ENCODE assay signal across 16 cellular contexts in the genomic region with DNA sequence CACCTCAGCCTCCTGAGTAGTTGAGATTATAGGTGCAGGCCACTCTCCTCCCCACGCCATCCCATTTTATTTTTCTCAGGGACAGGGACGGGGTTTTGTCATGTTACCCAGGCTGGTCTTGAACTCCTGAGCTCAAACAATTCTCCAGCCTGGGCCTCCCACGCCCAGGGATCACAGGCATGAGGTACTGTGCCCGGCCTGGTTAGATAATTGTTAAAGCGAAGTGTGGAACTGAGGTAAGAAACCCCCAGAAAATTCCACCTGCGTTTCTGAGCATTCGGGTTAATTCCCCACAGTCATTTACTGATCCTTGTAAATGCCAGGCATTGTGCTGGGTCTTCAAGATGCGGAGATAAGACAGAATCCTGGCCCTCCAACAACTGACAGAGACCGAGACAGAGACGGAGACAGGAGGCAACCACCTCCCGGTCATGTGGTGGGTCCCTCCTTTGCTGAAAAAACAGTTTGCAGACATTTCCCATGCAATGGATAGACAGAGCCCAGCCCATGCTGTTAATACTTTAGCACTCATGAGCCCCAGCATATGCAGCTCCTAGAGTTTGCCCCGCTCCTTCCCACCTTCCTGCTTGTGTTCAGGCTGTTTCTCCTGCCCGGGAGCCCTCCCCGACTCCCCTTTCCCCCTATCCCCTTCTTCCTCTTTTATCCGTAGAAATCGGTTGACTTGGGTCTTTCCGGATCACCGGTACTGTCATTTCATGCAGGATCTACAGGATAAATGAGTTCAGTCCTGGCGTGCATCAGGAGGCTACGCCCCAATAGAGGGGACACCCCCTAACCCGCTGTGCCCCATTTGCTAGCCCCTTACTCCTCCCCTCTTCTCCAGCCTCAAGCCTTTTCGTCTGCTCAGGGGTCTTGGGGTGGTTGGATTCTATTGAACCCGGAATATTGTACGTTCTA. TPM values are rescaled to one million over a fixed set of nuclear protein-coding genes. Genes with fewer than 3 reads are reported as not detected.
DNase-seq lines count a peak whose midpoint lies in the region; ATAC-seq and TF ChIP-seq lines count a peak whose summit lies in the region.
"Had no signal": no experiment of that assay in that cellular context is flagged by ENCODE, and none has a peak within 500 bp of the region (broad histone marks: within the 10 kb centered on the region; RNA-seq: fewer than 3 reads in every experiment).

No MANE protein-coding gene starts in this region.

- intact Hi-C loops in CD14-positive monocyte (cut with micrococcal nuclease) (loop anchor here (5.0 to 10.0 kb wide), 2 partner anchors 33 to 90 kb away; partner anchors contain the start of gene PUM2 (in 1 of the 2)), body of pancreas (cut with DNase I) (no loop called here)
- intact Hi-C loops in activated CD8-positive, alpha-beta T cell treated with anti-CD3 and anti-CD28 coated beads for 36 hours (cut with micrococcal nuclease), result loop anchor here (2.0 kb wide), 1 partner anchor 198 kb away; no protein-coding TSS in a partner anchor

- H3K9me3 Mint-ChIP-seq in CD14-positive monocyte, result peaks cover 0 to 8% (median 3%) of the 10 kb centered on the region in 7 donors
- no peaks in the 10 kb centered on the region for H3K9me3 Mint-ChIP-seq in activated naive CD8-positive, alpha-beta T cell treated with anti-CD3 and anti-CD28 coated beads for 36 hours
- no peaks in the 10 kb centered on the region for H3K9me3 Mint-ChIP-seq in activated CD8-positive, alpha-beta T cell treated with anti-CD3 and anti-CD28 coated beads for 36 hours
- H3K9me3 Mint-ChIP-seq: activated naive CD4-positive, alpha-beta T cell treated with anti-CD3 and anti-CD28 coated beads, Interleukin-2, amount 50 U/mL, for 72 hours; stimulated activated memory B cell treated with anti-CD40 and anti-IgM and Interleukin-4, amounts not matched to agents 10 μg/mL and 1 μg/mL and 100 μg/mL, for 72 hours; T-cell had no signal

- H3K36me3 ChIP-seq in body of pancreas (replicated peaks in 1 of 2; ENCODE audit: insufficient read depth in 1 of 2, low read depth in 2 of 2) (no peaks in the 10 kb centered on the region), lung (ENCODE audit: control insufficient read depth in 2 of 2, insufficient read depth in 2 of 2, low read length in 2 of 2) (no peaks in the 10 kb centered on the region)

- POLR2A ChIA-PET in activated CD8-positive, alpha-beta T cell treated with anti-CD3 and anti-CD28 coated beads for 36 hours (lab: Charles Lee), result interaction anchor here (0.6 to 1.4 kb wide), 3 partner anchors 150 to 205 kb away, joined by 3 to 4 read pairs (median 3); partner anchors contain the start of gene HS1BP3

- H3K27me3 ChIP-seq in body of pancreas (no peaks in the 10 kb centered on the region), lung (ENCODE audit: control insufficient read depth, insufficient read depth) (no peaks in the 10 kb centered on the region)

- whole genome bisulfite sequencing in body of pancreas, 2 donors, result 70 to 80% methylated on average over 23 to 24 of the region's 24 CpGs
- WGBS in lung, 2 donors, result 61 to 80% methylated on average over 24 of the region's 24 CpGs

- ATAC-seq in body of pancreas (no peak), lung (ENCODE audit: insufficient read depth, low FRiP score) (no peak), GM21717 (IDR thresholded peaks at IDR 0.05; ENCODE audit: unreplicated experiment) (no peak)
- no peak for ATAC-seq in activated CD8-positive, alpha-beta T cell treated with anti-CD3 and anti-CD28 coated beads for 36 hours
- ATAC-seq: activated CD8-positive, alpha-beta T cell treated with anti-CD3 and anti-CD28 coated beads, Interleukin-2, amount 10 ng/mL, durations not matched to agents 7 days and 5 days; activated naive CD4-positive, alpha-beta T cell treated with anti-CD3 and anti-CD28 coated beads, Interleukin-2, amount 50 U/mL, for 72 hours; stimulated activated memory B cell treated with anti-CD40 and anti-IgM and Interleukin-4, amounts not matched to agents 10 μg/mL and 1 μg/mL and 100 μg/mL, for 72 hours; T-cell had no signal

- no peak for TF ChIP-seq CTCF in CD14-positive monocyte (IDR thresholded peaks at IDR 0.05)
- TF ChIP-seq CTCF in body of pancreas (IDR thresholded peaks at IDR 0.05), result no peak
- no peak for TF ChIP-seq CTCF in lung (IDR thresholded peaks at IDR 0.05; ENCODE audit: control extremely low read depth, extremely low read depth)
- TF ChIP-seq CTCF in activated CD8-positive, alpha-beta T cell treated with anti-CD3 and anti-CD28 coated beads for 36 hours (IDR thresholded peaks at IDR 0.05), result no peak

- H3K4me1 ChIP-seq in body of pancreas (peaks cover 51% of the 10 kb centered on the region), lung (ENCODE audit: control insufficient read depth in 2 of 2, insufficient read depth in 2 of 2, low read length in 2 of 2) (peaks cover 0 to 8% of the 10 kb centered on the region in 2 donors)

- no peak for DNase-seq in CD14-positive monocyte (ENCODE audit: low spot score)
- peak in 3 of 4 donors; percentile 3 to 16 (median 12) for DNase-seq in body of pancreas
- DNase-seq in lung (ENCODE audit: low spot score), result no peak
- peak; percentile 20 for DNase-seq in stimulated activated CD8-positive, alpha-beta memory T cell treated with anti-CD3 and anti-CD28 coated beads, Interleukin-4, amount 100 ng/mL, for 48 hours
- no peak for DNase-seq in stimulated activated CD4-positive, alpha-beta T cell treated with anti-CD3 and anti-CD28 coated beads, Interleukin-1b, Interleukin-23, amount 100 ng/mL, for 48 hours
- DNase-seq in activated naive CD8-positive, alpha-beta T cell treated with anti-CD3 and anti-CD28 coated beads for 36 hours, result no peak
- DNase-seq in activated CD8-positive, alpha-beta T cell treated with anti-CD3 and anti-CD28 coated beads for 36 hours, result no peak
- DNase-seq: activated CD8-positive, alpha-beta T cell treated with anti-CD3 and anti-CD28 coated beads, Interleukin-2, amount 10 ng/mL, durations not matched to agents 7 days and 5 days; effector CD8-positive, alpha-beta T cell; GOT3; NCI-H1436; stimulated activated CD4-positive, alpha-beta T cell treated with anti-CD3 and anti-CD28 coated beads, Interleukin-15, amount 100 ng/mL, for 24 hours; T-cell had no signal

- peaks cover 18 to 22% of the 10 kb centered on the region in 2 donors for H3K36me3 Mint-ChIP-seq in CD14-positive monocyte
- no peaks in the 10 kb centered on the region for H3K36me3 Mint-ChIP-seq in activated naive CD8-positive, alpha-beta T cell treated with anti-CD3 and anti-CD28 coated beads for 36 hours
- peaks cover 4% of the 10 kb centered on the region for H3K36me3 Mint-ChIP-seq in activated CD8-positive, alpha-beta T cell treated with anti-CD3 and anti-CD28 coated beads for 36 hours (ENCODE audit: low read depth)
- H3K36me3 Mint-ChIP-seq: activated naive CD4-positive, alpha-beta T cell treated with anti-CD3 and anti-CD28 coated beads, Interleukin-2, amount 50 U/mL, for 72 hours; stimulated activated memory B cell treated with anti-CD40 and anti-IgM and Interleukin-4, amounts not matched to agents 10 μg/mL and 1 μg/mL and 100 μg/mL, for 72 hours; T-cell had no signal

- peak overlapping the region in 3 of 4 donors; percentile 77 to 89 (median 88) for H3K27ac ChIP-seq in body of pancreas
- H3K27ac ChIP-seq in lung (ENCODE audit: low read depth in 1 of 2, low read length in 1 of 2), result peak overlapping the region; percentile 37 to 56

- peak overlapping the region; percentile 6 to 75 for H3K4me3 Mint-ChIP-seq in CD14-positive monocyte
- no peak overlapping the region for H3K4me3 Mint-ChIP-seq in activated naive CD8-positive, alpha-beta T cell treated with anti-CD3 and anti-CD28 coated beads for 36 hours
- no peak overlapping the region for H3K4me3 Mint-ChIP-seq in activated CD8-positive, alpha-beta T cell treated with anti-CD3 and anti-CD28 coated beads for 36 hours

- H3K27me3 Mint-ChIP-seq in CD14-positive monocyte (ENCODE audit: low read depth in 3 of 3), result peaks cover 15 to 33% (median 32%) of the 10 kb centered on the region in 3 donors
- peaks cover 33% of the 10 kb centered on the region for H3K27me3 Mint-ChIP-seq in activated naive CD8-positive, alpha-beta T cell treated with anti-CD3 and anti-CD28 coated beads for 36 hours
- peaks cover 4% of the 10 kb centered on the region for H3K27me3 Mint-ChIP-seq in activated CD8-positive, alpha-beta T cell treated with anti-CD3 and anti-CD28 coated beads for 36 hours
- H3K27me3 Mint-ChIP-seq: stimulated activated memory B cell treated with anti-CD40 and anti-IgM and Interleukin-4, amounts not matched to agents 10 μg/mL and 1 μg/mL and 100 μg/mL, for 72 hours had no signal

- H3K9me3 ChIP-seq in body of pancreas (no peaks in the 10 kb centered on the region), lung (ENCODE audit: control insufficient read depth in 2 of 2, insufficient read depth in 1 of 2, low read length in 1 of 2) (no peaks in the 10 kb centered on the region)

- CTCF ChIA-PET in activated CD8-positive, alpha-beta T cell treated with anti-CD3 and anti-CD28 coated beads for 36 hours (lab: Charles Lee), result interaction anchor here (0.7 to 10.2 kb wide), 15 partner anchors 19 to 243 kb away, joined by 3 to 117 read pairs (median 6); partner anchors contain the start of gene HS1BP3

- peak overlapping the region in 1 of 7 donors; percentile 53 for H3K27ac Mint-ChIP-seq in CD14-positive monocyte
- H3K27ac Mint-ChIP-seq in activated naive CD8-positive, alpha-beta T cell treated with anti-CD3 and anti-CD28 coated beads for 36 hours, result no peak overlapping the region
- no peak overlapping the region for H3K27ac Mint-ChIP-seq in activated CD8-positive, alpha-beta T cell treated with anti-CD3 and anti-CD28 coated beads for 36 hours
- H3K27ac Mint-ChIP-seq: activated CD8-positive, alpha-beta T cell treated with anti-CD3 and anti-CD28 coated beads, Interleukin-2, amount 10 ng/mL, durations not matched to agents 7 days and 5 days; activated naive CD4-positive, alpha-beta T cell treated with anti-CD3 and anti-CD28 coated beads, Interleukin-2, amount 50 U/mL, for 72 hours; T-cell had no signal

- H3K4me1 Mint-ChIP-seq in CD14-positive monocyte, result peaks cover 36% of the 10 kb centered on the region
- peaks cover 7% of the 10 kb centered on the region for H3K4me1 Mint-ChIP-seq in activated naive CD8-positive, alpha-beta T cell treated with anti-CD3 and anti-CD28 coated beads for 36 hours
- H3K4me1 Mint-ChIP-seq in activated CD8-positive, alpha-beta T cell treated with anti-CD3 and anti-CD28 coated beads for 36 hours (ENCODE audit: low read depth), result peaks cover 8% of the 10 kb centered on the region

- H3K4me3 ChIP-seq in body of pancreas (no peak overlapping the region), lung (no peak overlapping the region)

- TF ChIP-seq POLR2A in body of pancreas (IDR thresholded peaks at IDR 0.05), result no peak

RNA-seq across cellular contexts. Expression of gene RHOB, which starts 1.6 kb away (rescaled TPM):
- polyA plus RNA-seq in CD14-positive monocyte, result 10 to 100 TPM; 43.3 to 66.3 TPM
- total RNA-seq in body of pancreas, result 100 to 1,000 TPM; 376 to 784 TPM
- 100 to 1,000 TPM; 239 to 258 TPM for total RNA-seq in lung
- 100 to 1,000 TPM in 1 of 2 donors, 10 to 100 TPM in 1; 93.2 to 354 TPM for polyA plus RNA-seq in lung
- total RNA-seq in activated naive CD8-positive, alpha-beta T cell treated with anti-CD3 and anti-CD28 coated beads for 36 hours, result 10 to 100 TPM; 13.4 to 13.7 TPM
- 10 to 100 TPM; 14.2 to 15.4 TPM for total RNA-seq in activated CD8-positive, alpha-beta T cell treated with anti-CD3 and anti-CD28 coated beads for 36 hours

Comparison
In these comparisons a context has a peak if more than half of its experiments do, and no peak if none do; other contexts are left out.
1. DNase-seq: peak in body of pancreas (3 of 4) and stimulated activated CD8-positive, alpha-beta memory T cell treated with anti-CD3 and anti-CD28 coated beads, Interleukin-4, amount 100 ng/mL, for 48 hours (single experiment); none in CD14-positive monocyte (single experiment), lung (single experiment), stimulated activated CD4-positive, alpha-beta T cell treated with anti-CD3 and anti-CD28 coated beads, Interleukin-1b, Interleukin-23, amount 100 ng/mL, for 48 hours (single experiment), activated naive CD8-positive, alpha-beta T cell treated with anti-CD3 and anti-CD28 coated beads for 36 hours (single experiment) and activated CD8-positive, alpha-beta T cell treated with anti-CD3 and anti-CD28 coated beads for 36 hours (single experiment).
2. H3K4me3 Mint-ChIP-seq: peak in CD14-positive monocyte (2 of 2); none in activated naive CD8-positive, alpha-beta T cell treated with anti-CD3 and anti-CD28 coated beads for 36 hours (single experiment) and activated CD8-positive, alpha-beta T cell treated with anti-CD3 and anti-CD28 coated beads for 36 hours (single experiment).
3. RNA of gene RHOB, which starts 1.6 kb away (total RNA-seq): 376 to 784 TPM in body of pancreas and 239 to 258 TPM in lung; 14.2 to 15.4 TPM in activated CD8-positive, alpha-beta T cell treated with anti-CD3 and anti-CD28 coated beads for 36 hours and 13.4 to 13.7 TPM in activated naive CD8-positive, alpha-beta T cell treated with anti-CD3 and anti-CD28 coated beads for 36 hours; every median in the first group is over 10 times any median in the second.